In genomic region chr7:155920068-155920461, GRCh38 we compare ENCODE assay signal across 21 cellular contexts.
A peak's percentile ranks its signal among the peaks of the same experiment; 100 is the strongest.
DNase-seq lines count a peak whose midpoint lies in the region; ATAC-seq, FAIRE-seq and TF ChIP-seq lines count a peak whose summit lies in the region.
"Had no signal": no experiment of that assay in that cellular context is flagged by ENCODE, and none has a peak within 500 bp of the region (broad histone marks: within the 10 kb centered on the region; RNA-seq: fewer than 3 reads in every experiment).

No MANE protein-coding gene starts in this region.

- H3K27me3 Mint-ChIP-seq in osteocyte (ENCODE audit: unreplicated experiment), result peaks cover 7% of the 10 kb centered on the region
- H3K27me3 Mint-ChIP-seq: CD4-positive, alpha-beta memory T cell had no signal

- peaks cover 22% of the 10 kb centered on the region for H3K4me1 Mint-ChIP-seq in osteocyte (ENCODE audit: unreplicated experiment)
- H3K4me1 Mint-ChIP-seq: CD4-positive, alpha-beta memory T cell had no signal

- DNase-seq in activated effector memory CD4-positive, alpha-beta T cell treated with anti-CD3 and anti-CD28 coated beads, Interleukin-2, amount 50 U/mL, for 16 hours, result peak; percentile 27
- DNase-seq in activated effector memory CD4-positive, alpha-beta T cell treated with Interleukin-2 at 50 U/mL for 16 hours, result no peak
- peak; percentile 56 for DNase-seq in kidney
- DNase-seq in osteocyte (ENCODE audit: extremely low spot score, unreplicated experiment), result no peak
- no peak for DNase-seq in BE2C
- DNase-seq in activated CD8-positive, alpha-beta memory T cell treated with anti-CD3 and anti-CD28 coated beads, Interleukin-2, amount 50 U/mL, for 48 hours, result no peak
- DNase-seq in omental fat pad (ENCODE audit: low spot score), result no peak
- DNase-seq: AML-193; C1 segment of cervical spinal cord; CD4-positive, alpha-beta memory T cell; DMS153; DMS79 treated with DMSO at 0.1 percent for 48 hours; GDM1; HCEC 1CT; HFFc6 had no signal

- no peaks in the 10 kb centered on the region for H3K36me3 Mint-ChIP-seq in osteocyte (ENCODE audit: unreplicated experiment)
- H3K36me3 Mint-ChIP-seq: CD4-positive, alpha-beta memory T cell had no signal

- no peaks in the 10 kb centered on the region for H3K9me3 ChIP-seq in kidney (ENCODE audit: control insufficient read depth in 1 of 2, low read length in 2 of 2)
- H3K9me3 ChIP-seq in BE2C, result no peaks in the 10 kb centered on the region

- no peaks in the 10 kb centered on the region for H3K36me3 ChIP-seq in kidney (ENCODE audit: control insufficient read depth in 1 of 2, insufficient read depth in 2 of 2, low read length in 2 of 2)
- no peaks in the 10 kb centered on the region for H3K36me3 ChIP-seq in BE2C

- H3K27ac Mint-ChIP-seq in osteocyte (ENCODE audit: unreplicated experiment), result peak overlapping the region; percentile 39
- H3K27ac Mint-ChIP-seq: CD4-positive, alpha-beta memory T cell; HFFc6 had no signal

- no peak overlapping the region for H3K9ac ChIP-seq in kidney (ENCODE audit: low read length in 2 of 2)

- H3K4me3 ChIP-seq in kidney (ENCODE audit: low read length in 2 of 2) (no peak overlapping the region), BE2C (ENCODE audit: low read depth, low read length) (no peak overlapping the region)

- intact Hi-C loops in kidney (cut with DNase I), result no loop called here

- H3K4me3 Mint-ChIP-seq in osteocyte (ENCODE audit: unreplicated experiment), result no peak overlapping the region
- H3K4me3 Mint-ChIP-seq: CD4-positive, alpha-beta memory T cell; HFFc6 had no signal

- TF ChIP-seq CTCF in kidney (IDR thresholded peaks at IDR 0.05; ENCODE audit: borderline replicate concordance, extremely low read depth, insufficient read depth), result no peak
- no peak for TF ChIP-seq CTCF in osteocyte (IDR thresholded peaks at IDR 0.05)
- no peak for TF ChIP-seq CTCF in BE2C (IDR thresholded peaks at IDR 0.05; ENCODE audit: low read depth, low read length)
- no peak for TF ChIP-seq CTCF in omental fat pad (IDR thresholded peaks at IDR 0.05)

- H3K27me3 ChIP-seq in BE2C, result peaks cover 13% of the 10 kb centered on the region

- H3K9me3 Mint-ChIP-seq in osteocyte (ENCODE audit: unreplicated experiment), result peaks cover 7% of the 10 kb centered on the region

- no peak for FAIRE-seq in kidney (lab: Jason Lieb, UNC)
- FAIRE-seq: D721Med, GM12892, GM19239 had no signal

- no peak for ATAC-seq in GM21423 (IDR thresholded peaks at IDR 0.05; ENCODE audit: unreplicated experiment)
- ATAC-seq in omental fat pad (ENCODE audit: low FRiP score), result no peak

- H3K27ac ChIP-seq in kidney (ENCODE audit: low read depth in 2 of 2, low read length in 2 of 2), result no peak overlapping the region
- H3K27ac ChIP-seq: 22Rv1, HL-60 had no signal

- H3K4me1 ChIP-seq in kidney (ENCODE audit: control insufficient read depth in 1 of 2, insufficient read depth in 1 of 2, low read depth in 1 of 2, low read length in 2 of 2), result peaks cover 6 to 14% of the 10 kb centered on the region in 2 donors
- no peaks in the 10 kb centered on the region for H3K4me1 ChIP-seq in BE2C

Comparison
In these comparisons a context has a peak if more than half of its experiments do, and no peak if none do; other contexts are left out.
1. DNase-seq: peak in activated effector memory CD4-positive, alpha-beta T cell treated with anti-CD3 and anti-CD28 coated beads, Interleukin-2, amount 50 U/mL, for 16 hours (single experiment) and kidney (single experiment); none in activated effector memory CD4-positive, alpha-beta T cell treated with Interleukin-2 at 50 U/mL for 16 hours (single experiment), osteocyte (single experiment), BE2C (single experiment), activated CD8-positive, alpha-beta memory T cell treated with anti-CD3 and anti-CD28 coated beads, Interleukin-2, amount 50 U/mL, for 48 hours (single experiment) and omental fat pad (single experiment).